In genomic region chr4:31294655-31295054, GRCh38 we compare ENCODE assay signal across 7 cellular contexts.
"Had no signal": no experiment of that assay in that cellular context is flagged by ENCODE, and none has a peak within 500 bp of the region (broad histone marks: within the 10 kb centered on the region; RNA-seq: fewer than 3 reads in every experiment).

No MANE protein-coding gene starts in this region.

- H2AFZ ChIP-seq: GM23338 had no signal

- H3K4me3 ChIP-seq: GM23338, K562 had no signal

- ATAC-seq: GM23338, K562 had no signal

- H3K4me2 ChIP-seq: GM23338 had no signal

- DNase-seq: H9, HCEC 1CT, HFFc6, IMR-90, KG1 had no signal
